35 cellular contexts compared by ENCODE assay signal in the genomic region with DNA sequence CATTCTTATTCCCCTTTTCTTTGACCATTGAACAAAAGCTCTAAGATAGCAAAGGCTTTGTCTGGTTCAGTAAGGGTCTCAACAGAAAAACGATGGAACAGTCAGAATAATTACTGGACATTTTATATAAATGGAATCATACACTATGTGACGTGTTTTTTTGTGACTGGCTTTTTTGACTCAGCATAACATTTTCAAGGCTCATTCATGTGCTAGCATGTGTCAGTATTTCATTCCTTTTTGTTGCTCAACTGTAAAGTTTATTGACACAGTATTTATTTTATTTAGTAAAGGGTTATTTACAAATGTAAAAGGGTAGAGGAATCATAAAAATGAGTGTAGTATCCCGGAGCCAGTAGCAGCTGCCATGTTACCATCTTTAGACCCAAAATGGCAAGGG.
"Had no signal": no experiment of that assay in that cellular context is flagged by ENCODE, and none has a peak within 500 bp of the region (broad histone marks: within the 10 kb centered on the region; RNA-seq: fewer than 3 reads in every experiment).

No MANE protein-coding gene starts in this region.

- H3K4me3 ChIP-seq: MG63 had no signal

- H3K27ac ChIP-seq: KMS-11 had no signal

- DNase-seq: Karpas-422, Kasumi-1, KBM-7, KG1, MG63, MM.1S, MV-4-11, NCI-H1048, NCI-H1092, NCI-H1092 treated with DMSO at 0.1 percent for 48 hours, NCI-H1105, NCI-H1105 treated with DMSO at 0.1 percent for 48 hours, NCI-H1417, NCI-H1417 treated with DMSO at 0.1 percent for 48 hours, NCI-H1436, NCI-H1436 treated with DMSO at 0.1 percent for 48 hours, NCI-H146, NCI-H1694, NCI-H1694 treated with DMSO at 0.1 percent for 48 hours, NCI-H187, NCI-H187 treated with DMSO at 0.1 percent for 48 hours, NCI-H1930, NCI-H2029, NCI-H2029 treated with DMSO at 0.1 percent for 48 hours, NCI-H2081, NCI-H2081 treated with DMSO at 0.1 percent for 48 hours, NCI-H2107, NCI-H2171, NCI-H2171 treated with DMSO at 0.1 percent for 48 hours, NCI-H2227 treated with DMSO at 0.1 percent for 48 hours, NCI-H226, NCI-H345, NCI-H446, NCI-H446 treated with DMSO at 0.1 percent for 48 hours had no signal

- H3K36me3 ChIP-seq: MG63 had no signal

- H3K27me3 ChIP-seq: MG63 had no signal
